In the genomic region with DNA sequence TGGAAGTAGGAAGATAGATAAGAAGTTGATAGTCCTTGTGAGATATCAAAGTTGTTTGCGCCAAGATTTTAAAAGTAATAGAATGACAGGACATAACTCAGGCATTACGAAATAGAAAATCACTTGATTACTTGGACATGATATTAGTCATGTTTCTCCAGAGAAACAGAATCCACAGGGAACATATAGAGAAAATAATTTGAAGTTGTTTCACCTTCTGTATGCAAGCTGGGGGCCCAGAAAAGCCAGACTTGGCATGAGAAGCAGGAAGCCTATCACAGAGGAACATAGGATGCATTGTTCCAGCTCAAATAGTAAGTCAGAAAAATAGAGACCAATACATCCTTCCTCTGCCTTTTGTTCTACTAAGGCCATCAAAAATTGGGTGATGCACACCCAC, we compare ENCODE assay signal across 25 cellular contexts.
"Had no signal": no experiment of that assay in that cellular context is flagged by ENCODE, and none has a peak within 500 bp of the region (broad histone marks: within the 10 kb centered on the region; RNA-seq: fewer than 3 reads in every experiment).

No MANE protein-coding gene starts in this region.

- DNase-seq: colonic mucosa; effector CD8-positive, alpha-beta T cell; foreskin fibroblast; glutamatergic neuron; heart right ventricle; hippocampal formation; left cardiac atrium; left lung; mesendoderm; midbrain; naive thymus-derived CD8-positive, alpha-beta T cell; nephron progenitor cell; occipital lobe; pancreas; right lobe of liver; small intestine; stimulated activated CD4-positive, alpha-beta T cell treated with anti-CD3 and anti-CD28 coated beads, Interleukin-15, amount 100 ng/mL, for 24 hours; stimulated activated CD4-positive, alpha-beta T cell treated with anti-CD3 and anti-CD28 coated beads, Interleukin-4, amount 100 ng/mL, for 1 hour; stimulated activated CD8-positive, alpha-beta memory T cell treated with anti-CD3 and anti-CD28 coated beads, Interleukin-4, amount 100 ng/mL, for 48 hours; stimulated activated naive CD4-positive, alpha-beta T cell; stimulated activated naive CD8-positive, alpha-beta T cell treated with anti-CD3 and anti-CD28 coated beads, Interleukin-15, amount 100 ng/mL, for 72 hours; thyroid gland; trophoblast cell had no signal

- H3K27me3 ChIP-seq: colonic mucosa, heart right ventricle, left lung, pancreas, right lobe of liver, thyroid gland, vagina had no signal

- H3K27ac Mint-ChIP-seq: dendritic cell treated with granulocyte-macrophage colony-stimulating factor and Interleukin-4, amounts not matched to agents 40 ng/mL and 50 ng/mL, for 4 days; naive thymus-derived CD8-positive, alpha-beta T cell; nephron progenitor cell; stimulated activated naive CD8-positive, alpha-beta T cell treated with anti-CD3 and anti-CD28 coated beads, Interleukin-15, amount 100 ng/mL, for 72 hours had no signal

- H3K9me3 ChIP-seq: colonic mucosa, pancreas, right lobe of liver, thyroid gland, vagina had no signal

- H3K4me1 Mint-ChIP-seq: naive thymus-derived CD8-positive, alpha-beta T cell; nephron progenitor cell; stimulated activated naive CD8-positive, alpha-beta T cell treated with anti-CD3 and anti-CD28 coated beads, Interleukin-15, amount 100 ng/mL, for 72 hours had no signal

- H3K36me3 Mint-ChIP-seq: naive thymus-derived CD8-positive, alpha-beta T cell had no signal

- H3K4me1 ChIP-seq: colonic mucosa, heart right ventricle, left lung, pancreas, right lobe of liver, thyroid gland, vagina had no signal

- H3K4me3 Mint-ChIP-seq: dendritic cell treated with granulocyte-macrophage colony-stimulating factor and Interleukin-4, amounts not matched to agents 40 ng/mL and 50 ng/mL, for 4 days; naive thymus-derived CD8-positive, alpha-beta T cell; nephron progenitor cell; stimulated activated naive CD8-positive, alpha-beta T cell treated with anti-CD3 and anti-CD28 coated beads, Interleukin-15, amount 100 ng/mL, for 72 hours had no signal

- H3K27me3 Mint-ChIP-seq: dendritic cell treated with granulocyte-macrophage colony-stimulating factor and Interleukin-4, amounts not matched to agents 40 ng/mL and 50 ng/mL, for 4 days; naive thymus-derived CD8-positive, alpha-beta T cell; stimulated activated naive CD8-positive, alpha-beta T cell treated with anti-CD3 and anti-CD28 coated beads, Interleukin-15, amount 100 ng/mL, for 72 hours had no signal

- H3K36me3 ChIP-seq: colonic mucosa, heart right ventricle, left lung, pancreas, right lobe of liver, thyroid gland, vagina had no signal

- H3K27ac ChIP-seq: colonic mucosa, heart right ventricle, left lung, pancreas, right lobe of liver, thyroid gland, vagina had no signal

- H3K4me3 ChIP-seq: colonic mucosa, heart right ventricle, left lung, pancreas, right lobe of liver, thyroid gland, vagina had no signal
